In genomic region chr2:173077506-173078177, GRCh38 we compare ENCODE assay signal across 11 cellular contexts. TPM values are rescaled to one million over a fixed set of nuclear protein-coding genes. Genes with fewer than 3 reads are reported as not detected.
DNase-seq lines count a peak whose midpoint lies in the region; ATAC-seq and TF ChIP-seq lines count a peak whose summit lies in the region.
"Had no signal": no experiment of that assay in that cellular context is flagged by ENCODE, and none has a peak within 500 bp of the region (broad histone marks: within the 10 kb centered on the region; RNA-seq: fewer than 3 reads in every experiment).

No MANE protein-coding gene starts in this region.

- peak overlapping the region; percentile 70 for H3K4me3 ChIP-seq in RWPE2 (ENCODE audit: severe bottlenecking)
- H3K4me3 ChIP-seq in fibroblast of lung (replicated peaks in 1 of 4; ENCODE audit: control extremely low read depth in 1 of 4, insufficient read depth in 1 of 4, low read depth in 3 of 4, low read length in 4 of 4) = peak overlapping the region; percentile 76 to 85 (median 80)
- peak overlapping the region; percentile 88 to 96 (median 92) for H3K4me3 ChIP-seq in skeletal muscle tissue (ENCODE audit: low read length in 3 of 3)

- no peak for TF ChIP-seq CTCF in RWPE2 (IDR thresholded peaks at IDR 0.05; ENCODE audit: poor library complexity, severe bottlenecking)
- TF ChIP-seq CTCF in fibroblast of lung (conservative IDR thresholded peaks at IDR 0.05 in 1 of 2, IDR thresholded peaks at IDR 0.05 in 1 of 2; ENCODE audit: low read depth in 1 of 2, low read length in 2 of 2) = no peak

- in situ Hi-C loops in KBM-7 (cut with MboI; ENCODE audit: low pct_unique_long_range_greater_than_20kb, low sequenced_read_pairs) = no loop called here

- H3K4me2 ChIP-seq in fibroblast of lung (ENCODE audit: extremely low read depth, insufficient read depth, low read length) = peak overlapping the region; percentile 91

- peak overlapping the region; percentile 51 for H3K9ac ChIP-seq in fibroblast of lung (ENCODE audit: insufficient read depth, low read length)
- H3K9ac ChIP-seq in skeletal muscle tissue (ENCODE audit: low read depth in 1 of 3, low read length in 3 of 3) = peak overlapping the region; percentile 96 to 99 (median 97)

- peaks cover 57% of the 10 kb centered on the region for H3K79me2 ChIP-seq in fibroblast of lung (ENCODE audit: control insufficient read depth, insufficient read depth, low read length)

- DNase-seq in DMS 273 (lab: John Stamatoyannopoulos, UW; ENCODE audit: unreplicated experiment) = peak; percentile 59
- DNase-seq in DMS 273 treated with DMSO at 0.1 percent for 48 hours (lab: John Stamatoyannopoulos, UW) = no peak
- DNase-seq in RWPE2 (ENCODE audit: low spot score) = no peak
- peak; percentile 44 to 90 for DNase-seq in fibroblast of lung (ENCODE audit: low read depth in 2 of 2)
- no peak for DNase-seq in KBM-7
- no peak for DNase-seq in NCI-H1436 (lab: John Stamatoyannopoulos, UW)
- DNase-seq: NCI-H2029 treated with DMSO at 0.1 percent for 48 hours had no signal

- H3K27ac ChIP-seq in RWPE2 (ENCODE audit: poor library complexity, severe bottlenecking) (peak overlapping the region; percentile 74), fibroblast of lung (ENCODE audit: insufficient read depth, low read length) (peak overlapping the region; percentile 97), skeletal muscle tissue (ENCODE audit: low read depth, low read length) (peak overlapping the region; percentile 99)
- H3K27ac ChIP-seq: 22Rv1, neutrophil had no signal

- no peaks in the 10 kb centered on the region for H4K20me1 ChIP-seq in fibroblast of lung (ENCODE audit: control insufficient read depth, extremely low read depth, insufficient read depth, low read length)

- no peak overlapping the region for H2AFZ ChIP-seq in fibroblast of lung (ENCODE audit: low read length)

- H3K9me3 ChIP-seq in RWPE2 (ENCODE audit: severe bottlenecking) (no peaks in the 10 kb centered on the region), fibroblast of lung (ENCODE audit: control insufficient read depth, insufficient read depth, low read depth, low read length) (no peaks in the 10 kb centered on the region), skeletal muscle tissue (ENCODE audit: control insufficient read depth in 3 of 3, low read length in 3 of 3) (no peaks in the 10 kb centered on the region)
- H3K9me3 ChIP-seq: neutrophil had no signal

- H3K36me3 ChIP-seq in RWPE2 (ENCODE audit: low read depth) = peaks cover 12% of the 10 kb centered on the region
- peaks cover 2% of the 10 kb centered on the region for H3K36me3 ChIP-seq in fibroblast of lung (ENCODE audit: control insufficient read depth, insufficient read depth, low read length)
- peaks cover 0 to 5% (median 2%) of the 10 kb centered on the region in 3 donors for H3K36me3 ChIP-seq in skeletal muscle tissue (ENCODE audit: control insufficient read depth in 3 of 3, insufficient read depth in 3 of 3, low read length in 3 of 3)
- H3K36me3 ChIP-seq: neutrophil had no signal

- ATAC-seq in RWPE2 (ENCODE audit: low read depth) = no peak
- no peak for ATAC-seq in GM18858 (IDR thresholded peaks at IDR 0.05; ENCODE audit: unreplicated experiment)

- H3K27me3 ChIP-seq in RWPE2 (ENCODE audit: insufficient read depth, poor library complexity, severe bottlenecking) = no peaks in the 10 kb centered on the region
- H3K27me3 ChIP-seq in fibroblast of lung (ENCODE audit: control insufficient read depth, insufficient read depth, low read length) = no peaks in the 10 kb centered on the region
- no peaks in the 10 kb centered on the region for H3K27me3 ChIP-seq in skeletal muscle tissue (ENCODE audit: control insufficient read depth in 3 of 3, insufficient read depth in 3 of 3, low read length in 3 of 3)

- peaks cover 28% of the 10 kb centered on the region for H3K4me1 ChIP-seq in RWPE2 (ENCODE audit: insufficient read depth, poor library complexity, severe bottlenecking)
- peaks cover 20% of the 10 kb centered on the region for H3K4me1 ChIP-seq in fibroblast of lung (ENCODE audit: control insufficient read depth, extremely low read depth, insufficient read depth, low read length)
- H3K4me1 ChIP-seq in skeletal muscle tissue (ENCODE audit: control insufficient read depth in 3 of 3, insufficient read depth in 3 of 3, low read length in 3 of 3) = peaks cover 32 to 47% (median 44%) of the 10 kb centered on the region in 3 donors

RNA-seq across cellular contexts. Expression of gene MAP3K20, which starts 2.0 kb away (rescaled TPM):
- total RNA-seq in fibroblast of lung (120 and 138 TPM in 2 replicates), skeletal muscle tissue (52.7 TPM)
- polyA plus RNA-seq in fibroblast of lung = 59.3 and 105 TPM in 2 replicates
- 37.0 and 69.9 TPM in 2 replicates for polyA plus RNA-seq in fibroblast of lung (2012)
- polyA minus RNA-seq in fibroblast of lung (ENCODE audit: low replicate concordance) = 11.8 and 28.4 TPM in 2 replicates

Comparison
In these comparisons a context has a peak if more than half of its experiments do, and no peak if none do; other contexts are left out.
1. DNase-seq: peak in DMS 273 (single experiment) and fibroblast of lung (2 of 2); none in DMS 273 treated with DMSO at 0.1 percent for 48 hours (single experiment), RWPE2 (single experiment), KBM-7 (single experiment) and NCI-H1436 (single experiment).
2. Peak in every context shown above with its lines, with median percentiles within 50 percentile points of each other: H3K27ac ChIP-seq and H3K4me3 ChIP-seq.